17 cellular contexts compared by ENCODE assay signal in genomic region chr10:75717126-75717916, GRCh38.
DNase-seq lines count a peak whose midpoint lies in the region; FAIRE-seq and TF ChIP-seq lines count a peak whose summit lies in the region.
"Had no signal": no experiment of that assay in that cellular context is flagged by ENCODE, and none has a peak within 500 bp of the region (broad histone marks: within the 10 kb centered on the region; RNA-seq: fewer than 3 reads in every experiment).

No MANE protein-coding gene starts in this region.

- H3K27me3 Mint-ChIP-seq in nephron progenitor cell (ENCODE audit: low read depth, poor library complexity): peaks cover 6% of the 10 kb centered on the region
- H3K27me3 Mint-ChIP-seq in activated T-cell treated with anti-CD3 and anti-CD28 coated beads, Interleukin-2, amount 50 U/mL, for 24 hours: peaks cover 30% of the 10 kb centered on the region

- H3K27ac Mint-ChIP-seq in nephron progenitor cell: no peak overlapping the region
- H3K27ac Mint-ChIP-seq in activated T-cell treated with anti-CD3 and anti-CD28 coated beads, Interleukin-2, amount 50 U/mL, for 24 hours: no peak overlapping the region
- H3K27ac Mint-ChIP-seq: neural progenitor cell had no signal

- H3K36me3 ChIP-seq in bronchial epithelial cell (ENCODE audit: control insufficient read depth, insufficient read depth, low read length) (no peaks in the 10 kb centered on the region), liver (ENCODE audit: control insufficient read depth in 4 of 4, insufficient read depth in 3 of 4, low read depth in 1 of 4, low read length in 3 of 4) (no peaks in the 10 kb centered on the region)
- H3K36me3 ChIP-seq: neural progenitor cell, SJSA1 had no signal

- TF ChIP-seq CTCF in NB4 (IDR thresholded peaks at IDR 0.05; ENCODE audit: low read depth, low read length) (no peak), bronchial epithelial cell (IDR thresholded peaks at IDR 0.05; ENCODE audit: insufficient read depth, low read length, severe bottlenecking) (no peak), liver (IDR thresholded peaks at IDR 0.05; ENCODE audit: low read depth, low read length, missing input control) (no peak), GM13976 (IDR thresholded peaks at IDR 0.05; ENCODE audit: borderline replicate concordance, control extremely low read depth, extremely low read depth, insufficient read depth, missing control alignments) (no peak), nephron progenitor cell (IDR thresholded peaks at IDR 0.05) (no peak)

- H3K9ac ChIP-seq in liver (ENCODE audit: low read depth in 1 of 2, low read length in 2 of 2): no peak overlapping the region
- H3K9ac ChIP-seq: neural progenitor cell had no signal

- H3K4me3 ChIP-seq in NB4 (ENCODE audit: low read depth, low read length) (no peak overlapping the region), bronchial epithelial cell (ENCODE audit: low read depth, low read length) (no peak overlapping the region), liver (ENCODE audit: low read depth in 1 of 3, low read length in 3 of 3) (no peak overlapping the region)
- H3K4me3 ChIP-seq: neural progenitor cell, SJSA1 had no signal

- peaks cover 6% of the 10 kb centered on the region for H3K9me3 Mint-ChIP-seq in nephron progenitor cell
- H3K9me3 Mint-ChIP-seq in activated T-cell treated with anti-CD3 and anti-CD28 coated beads, Interleukin-2, amount 50 U/mL, for 24 hours: no peaks in the 10 kb centered on the region

- no peak overlapping the region for H3K27ac ChIP-seq in liver (ENCODE audit: low read depth in 1 of 2, low read length in 2 of 2)
- H3K27ac ChIP-seq: neural progenitor cell, SJSA1 had no signal

- in situ Hi-C loops in GM13976 (cut with MboI; ENCODE audit: low sequenced_read_pairs, unreplicated experiment): no loop called here

- peak; percentile 1 for DNase-seq in ELR (ENCODE audit: low read depth)
- peak; percentile 40 for DNase-seq in NB4 (ENCODE audit: low read depth)
- peak; percentile 11 for DNase-seq in bronchial epithelial cell (ENCODE audit: low read depth)
- DNase-seq in stimulated activated CD4-positive, alpha-beta T cell treated with anti-CD3 and anti-CD28 coated beads, Interleukin-15, amount 100 ng/mL, for 24 hours: no peak
- no peak for DNase-seq in GM13976 (ENCODE audit: low spot score)
- no peak for DNase-seq in nephron progenitor cell
- DNase-seq in activated T-cell treated with anti-CD3 and anti-CD28 coated beads, Interleukin-2, amount 50 U/mL, for 24 hours: no peak
- DNase-seq: activated CD4-positive, alpha-beta T cell treated with anti-CD3 and anti-CD28 coated beads for 4 hours; activated effector memory CD4-positive, alpha-beta T cell treated with Interleukin-2 at 50 U/mL for 16 hours; NCI-H1436; NCI-H446 treated with DMSO at 0.1 percent for 48 hours; T-helper 9 cell had no signal

- 96% methylated on average over 10 of the region's 10 CpGs for WGBS in liver

- peaks cover 0 to 7% (median 4%) of the 10 kb centered on the region in 4 donors for H3K4me1 ChIP-seq in liver (ENCODE audit: control insufficient read depth in 4 of 4, insufficient read depth in 4 of 4, low read length in 3 of 4)
- H3K4me1 ChIP-seq: SJSA1 had no signal

- H3K27me3 ChIP-seq in bronchial epithelial cell (ENCODE audit: control insufficient read depth, insufficient read depth, low read length) (peaks cover 1% of the 10 kb centered on the region), liver (ENCODE audit: control insufficient read depth in 4 of 4, insufficient read depth in 4 of 4, low read length in 3 of 4) (no peaks in the 10 kb centered on the region)
- H3K27me3 ChIP-seq: neural progenitor cell, SJSA1 had no signal

- no peak for TF ChIP-seq POLR2A in NB4 (IDR thresholded peaks at IDR 0.05; ENCODE audit: extremely low read depth, insufficient read length)

- H3K4me1 Mint-ChIP-seq in nephron progenitor cell: peaks cover 30% of the 10 kb centered on the region
- H3K4me1 Mint-ChIP-seq in activated T-cell treated with anti-CD3 and anti-CD28 coated beads, Interleukin-2, amount 50 U/mL, for 24 hours (ENCODE audit: low read depth): no peaks in the 10 kb centered on the region

- H3K36me3 Mint-ChIP-seq in nephron progenitor cell (ENCODE audit: low read depth): no peaks in the 10 kb centered on the region
- H3K36me3 Mint-ChIP-seq in activated T-cell treated with anti-CD3 and anti-CD28 coated beads, Interleukin-2, amount 50 U/mL, for 24 hours (ENCODE audit: low read depth): no peaks in the 10 kb centered on the region
- H3K36me3 Mint-ChIP-seq: neural progenitor cell had no signal

- H3K9me3 ChIP-seq in liver (ENCODE audit: control insufficient read depth in 4 of 4, low read length in 3 of 4): no peaks in the 10 kb centered on the region
- H3K9me3 ChIP-seq: SJSA1 had no signal

- peak; percentile 65 to 70 for TF ChIP-seq RAD21 in liver (IDR thresholded peaks at IDR 0.05)

- peak; percentile 55 for FAIRE-seq in bronchial epithelial cell (lab: Jason Lieb, UNC)
- FAIRE-seq: frontal cortex, GM12892 had no signal

- H3K4me3 Mint-ChIP-seq in nephron progenitor cell: no peak overlapping the region
- no peak overlapping the region for H3K4me3 Mint-ChIP-seq in activated T-cell treated with anti-CD3 and anti-CD28 coated beads, Interleukin-2, amount 50 U/mL, for 24 hours
- H3K4me3 Mint-ChIP-seq: neural progenitor cell had no signal

TF ChIP-seq in liver, 16 proteins besides CTCF, POLR2A, EP300 and RAD21:
- TF ChIP-seq YY1 (IDR thresholded peaks at IDR 0.05) (no peak), FOXA1 (IDR thresholded peaks at IDR 0.05) (no peak)

Comparison
In these comparisons a context has a peak if more than half of its experiments do, and no peak if none do; other contexts are left out.
1. DNase-seq: peak in ELR (single experiment), NB4 (single experiment) and bronchial epithelial cell (single experiment); none in stimulated activated CD4-positive, alpha-beta T cell treated with anti-CD3 and anti-CD28 coated beads, Interleukin-15, amount 100 ng/mL, for 24 hours (single experiment), GM13976 (single experiment), nephron progenitor cell (single experiment) and activated T-cell treated with anti-CD3 and anti-CD28 coated beads, Interleukin-2, amount 50 U/mL, for 24 hours (single experiment).